25 cellular contexts compared by ENCODE assay signal in the genomic region with DNA sequence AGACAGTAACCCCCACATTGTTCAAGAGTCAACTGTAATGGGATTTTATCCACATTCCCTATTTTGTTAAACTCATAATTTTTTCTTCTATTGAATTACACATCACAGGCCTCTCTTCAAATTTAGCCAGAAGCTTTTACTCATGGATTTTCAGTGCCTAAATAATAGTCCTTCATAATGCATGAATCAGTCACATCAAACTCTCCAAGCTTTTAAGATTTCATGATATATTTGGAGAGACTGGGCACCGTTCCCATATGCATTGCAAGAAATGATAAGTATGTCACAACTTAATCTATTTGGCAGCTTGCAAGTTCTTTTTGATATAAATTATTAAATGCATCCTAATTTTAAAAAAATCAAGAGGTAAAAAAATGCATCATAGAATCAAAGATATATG.
"Had no signal": no experiment of that assay in that cellular context is flagged by ENCODE, and none has a peak within 500 bp of the region (broad histone marks: within the 10 kb centered on the region; RNA-seq: fewer than 3 reads in every experiment).

No MANE protein-coding gene starts in this region.

- H3K9me3 Mint-ChIP-seq: activated CD4-positive, alpha-beta T cell treated with anti-CD3 and anti-CD28 coated beads, Interleukin-2, amount 10 ng/mL, durations not matched to agents 24 days and 14 days; activated naive CD4-positive, alpha-beta T cell treated with anti-CD3 and anti-CD28 coated beads, Interleukin-2, amount 50 U/mL, for 72 hours; activated naive CD8-positive, alpha-beta T cell treated with anti-CD3 and anti-CD28 coated beads, Interleukin-2, amount 50 U/mL, for 24 hours; activated T-cell treated with anti-CD3 and anti-CD28 coated beads, Interleukin-2, amount 50 U/mL, for 24 hours; activated T-helper 1 cell treated with anti-CD3 and anti-CD28 coated beads, Interleukin-12 subunit alpha, Interleukin-12 subunit beta, Interleukin-2, Interleukin-4 antibody, amounts not matched to agents 30 ng/mL and 10 ng/mL and 1 ng/mL, durations not matched to agents 14 hours and 24 hours and 36 hours; T-helper 1 cell treated with Interleukin-12 subunit alpha and Interleukin-12 subunit beta and Interleukin-4 antibody, amounts not matched to agents 30 μg/mL and 1 μg/mL, for 36 hours; WTC11 had no signal

- H3K36me3 ChIP-seq: brain microvascular endothelial cell, cardiac muscle cell, SJCRH30 had no signal

- H3K36me3 Mint-ChIP-seq: activated CD8-positive, alpha-beta memory T cell treated with anti-CD3 and anti-CD28 coated beads, Interleukin-2, amount 10 ng/mL, durations not matched to agents 7 days and 5 days; activated naive CD4-positive, alpha-beta T cell treated with anti-CD3 and anti-CD28 coated beads, Interleukin-2, amount 50 U/mL, for 72 hours; WTC11 had no signal

- H3K4me1 Mint-ChIP-seq: activated CD4-positive, alpha-beta T cell treated with anti-CD3 and anti-CD28 coated beads, Interleukin-2, amount 10 ng/mL, durations not matched to agents 24 days and 14 days; activated CD8-positive, alpha-beta memory T cell treated with anti-CD3 and anti-CD28 coated beads, Interleukin-2, amount 10 ng/mL, durations not matched to agents 7 days and 5 days; activated naive CD8-positive, alpha-beta T cell treated with anti-CD3 and anti-CD28 coated beads, Interleukin-2, amount 50 U/mL, for 24 hours had no signal

- H3K9me3 ChIP-seq: SJCRH30 had no signal

- H3K4me3 ChIP-seq: cardiac muscle cell, SJCRH30 had no signal

- H3K4me3 Mint-ChIP-seq: activated CD4-positive, alpha-beta T cell treated with anti-CD3 and anti-CD28 coated beads, Interleukin-2, amount 10 ng/mL, durations not matched to agents 24 days and 14 days; activated CD8-positive, alpha-beta memory T cell treated with anti-CD3 and anti-CD28 coated beads, Interleukin-2, amount 10 ng/mL, durations not matched to agents 7 days and 5 days; activated naive CD8-positive, alpha-beta T cell treated with anti-CD3 and anti-CD28 coated beads, Interleukin-2, amount 50 U/mL, for 24 hours; activated T-cell treated with anti-CD3 and anti-CD28 coated beads, Interleukin-2, amount 50 U/mL, for 24 hours; activated T-helper 1 cell treated with anti-CD3 and anti-CD28 coated beads, Interleukin-12 subunit alpha, Interleukin-12 subunit beta, Interleukin-2, Interleukin-4 antibody, amounts not matched to agents 30 ng/mL and 10 ng/mL and 1 ng/mL, durations not matched to agents 14 hours and 24 hours and 36 hours; T-helper 1 cell treated with Interleukin-12 subunit alpha and Interleukin-12 subunit beta and Interleukin-4 antibody, amounts not matched to agents 30 μg/mL and 1 μg/mL, for 36 hours; WTC11 had no signal

- H3K27me3 ChIP-seq: brain microvascular endothelial cell, cardiac muscle cell, SJCRH30 had no signal

- H3K27ac Mint-ChIP-seq: activated CD4-positive, alpha-beta T cell treated with anti-CD3 and anti-CD28 coated beads, Interleukin-2, amount 10 ng/mL, durations not matched to agents 24 days and 14 days; activated CD8-positive, alpha-beta memory T cell treated with anti-CD3 and anti-CD28 coated beads, Interleukin-2, amount 10 ng/mL, durations not matched to agents 7 days and 5 days; activated naive CD4-positive, alpha-beta T cell treated with anti-CD3 and anti-CD28 coated beads, Interleukin-2, amount 50 U/mL, for 72 hours; activated naive CD8-positive, alpha-beta T cell treated with anti-CD3 and anti-CD28 coated beads, Interleukin-2, amount 50 U/mL, for 24 hours; activated T-cell treated with anti-CD3 and anti-CD28 coated beads, Interleukin-2, amount 50 U/mL, for 24 hours; activated T-helper 1 cell treated with anti-CD3 and anti-CD28 coated beads, Interleukin-12 subunit alpha, Interleukin-12 subunit beta, Interleukin-2, Interleukin-4 antibody, amounts not matched to agents 30 ng/mL and 10 ng/mL and 1 ng/mL, durations not matched to agents 14 hours and 24 hours and 36 hours; T-helper 1 cell treated with Interleukin-12 subunit alpha and Interleukin-12 subunit beta and Interleukin-4 antibody, amounts not matched to agents 30 μg/mL and 1 μg/mL, for 36 hours; WTC11 had no signal

- H3K27ac ChIP-seq: brain microvascular endothelial cell, cardiac muscle cell, RWPE1, SJCRH30 had no signal

- DNase-seq: activated CD4-positive, alpha-beta T cell treated with anti-CD3 and anti-CD28 coated beads for 1 hour; activated CD4-positive, alpha-beta T cell treated with anti-CD3 and anti-CD28 coated beads, Interleukin-2, amount 10 ng/mL, durations not matched to agents 24 days and 14 days; activated CD4-positive, alpha-beta T cell treated with anti-CD3 and anti-CD28 coated beads, Interleukin-2, amount 50 U/mL, for 48 hours; activated CD8-positive, alpha-beta memory T cell treated with anti-CD3 and anti-CD28 coated beads, Interleukin-2, amount 10 ng/mL, durations not matched to agents 7 days and 5 days; activated effector memory CD4-positive, alpha-beta T cell treated with Interleukin-2 at 50 U/mL for 16 hours; activated naive CD4-positive, alpha-beta T cell; activated naive CD8-positive, alpha-beta T cell treated with anti-CD3 and anti-CD28 coated beads, Interleukin-2, amount 50 U/mL, for 24 hours; activated T-cell treated with anti-CD3 and anti-CD28 coated beads, Interleukin-2, amount 50 U/mL, for 24 hours; amygdala; brain microvascular endothelial cell; KG1; NCI-H1092; NCI-H1694; NCI-H2029 treated with DMSO at 0.1 percent for 48 hours; NCI-H345; NCI-H510A; NCI-H82; Right ventricle myocardium superior; SJCRH30 had no signal
